9 cellular contexts compared by ENCODE assay signal in genomic region chr18:23994361-23994902, GRCh38. TPM values are rescaled to one million over a fixed set of nuclear protein-coding genes. Genes with fewer than 3 reads are reported as not detected.
A peak's percentile ranks its signal among the peaks of the same experiment; 100 is the strongest.
DNase-seq lines count a peak whose midpoint lies in the region; ATAC-seq and TF ChIP-seq lines count a peak whose summit lies in the region.
"Had no signal": no experiment of that assay in that cellular context is flagged by ENCODE, and none has a peak within 500 bp of the region (broad histone marks: within the 10 kb centered on the region; RNA-seq: fewer than 3 reads in every experiment).

No MANE protein-coding gene starts in this region.

- H3K27me3 ChIP-seq in Panc1 (ENCODE audit: control insufficient read depth, insufficient read depth, low read length), result peaks cover 5% of the 10 kb centered on the region
- no peaks in the 10 kb centered on the region for H3K27me3 ChIP-seq in endocrine pancreas (ENCODE audit: control insufficient read depth, insufficient read depth, low read length)
- H3K27me3 ChIP-seq in ovary, result no peaks in the 10 kb centered on the region

- no peak for TF ChIP-seq POLR2A in ovary (IDR thresholded peaks at IDR 0.05)

- TF ChIP-seq CTCF in Panc1 (IDR thresholded peaks at IDR 0.05), result no peak
- no peak for TF ChIP-seq CTCF in ovary (IDR thresholded peaks at IDR 0.05)

- POLR2A ChIA-PET in Panc1 (lab: Charles Lee), result interaction anchor here (0.7 kb wide), 1 partner anchor 284 kb away, joined by 5 read pairs; no protein-coding TSS in a partner anchor

- CTCF ChIA-PET in Panc1 (lab: Charles Lee), result no interaction called here

- 2 to 19% (median 6%) methylated on average over 9 of the region's 9 CpGs for WGBS in ovary, 3 donors

- intact Hi-C loops in Panc1 (cut with micrococcal nuclease; ENCODE audit: unreplicated experiment) (no loop called here), ovary (cut with DNase I) (no loop called here)

- H3K27ac ChIP-seq in Panc1 (ENCODE audit: low read length) (no peak overlapping the region), ovary (no peak overlapping the region)

- no peak overlapping the region for H3K9ac ChIP-seq in endocrine pancreas (ENCODE audit: control insufficient read depth, insufficient read depth, low read length)

- BruUV-seq in Panc1 (replicated peaks; lab: Mats Ljungman, UMichigan), result no TSS peak

- H3K9me3 ChIP-seq in Panc1 (ENCODE audit: control insufficient read depth, insufficient read depth, low read depth, low read length), result no peaks in the 10 kb centered on the region
- no peaks in the 10 kb centered on the region for H3K9me3 ChIP-seq in endocrine pancreas (ENCODE audit: control insufficient read depth, low read length)
- no peaks in the 10 kb centered on the region for H3K9me3 ChIP-seq in ovary

- H3K4me1 ChIP-seq in Panc1 (ENCODE audit: control insufficient read depth, insufficient read depth, low read length) (0 out of 2 replicates have a peak, but pooled peaks cover 3% of the 10 kb centered on the region), endocrine pancreas (ENCODE audit: control insufficient read depth, insufficient read depth, low read length) (peaks cover 6% of the 10 kb centered on the region), ovary (ENCODE audit: insufficient read depth) (no peaks in the 10 kb centered on the region)

- no peak for TF ChIP-seq EP300 in ovary (IDR thresholded peaks at IDR 0.05)

- H3K4me3 ChIP-seq in Panc1 (ENCODE audit: low read depth in 2 of 2, low read length in 2 of 2), result peak overlapping the region in 1 of 2 experiments; percentile 19; a peak in 1 of 4 replicates
- H3K4me3 ChIP-seq in endocrine pancreas (ENCODE audit: control insufficient read depth, insufficient read depth, low read length), result peak overlapping the region; percentile 19
- no peak overlapping the region for H3K4me3 ChIP-seq in ovary

- in situ Hi-C loops in Panc1 (cut with HindIII; ENCODE audit: low pct_unique_long_range_greater_than_20kb, low sequenced_read_pairs), result no loop called here

- H3K36me3 ChIP-seq in Panc1 (ENCODE audit: control insufficient read depth, insufficient read depth, low read length) (no peaks in the 10 kb centered on the region), endocrine pancreas (ENCODE audit: control insufficient read depth, insufficient read depth, low read length) (no peaks in the 10 kb centered on the region), ovary (no peaks in the 10 kb centered on the region)

- peak; percentile 94 for DNase-seq in DMS153 treated with DMSO at 0.1 percent for 48 hours (lab: John Stamatoyannopoulos, UW; ENCODE audit: unreplicated experiment)
- DNase-seq in Panc1 (ENCODE audit: low read depth, low spot score), result peak; percentile 41
- DNase-seq in ovary, result peak; percentile 37 to 64 (median 44)
- DNase-seq in SW 1271 (lab: John Stamatoyannopoulos, UW), result no peak
- DNase-seq: naive B cell had no signal

- peak; percentile 49 for ATAC-seq in HG03432 (IDR thresholded peaks at IDR 0.05; ENCODE audit: unreplicated experiment)
- ATAC-seq in Panc1, result peak; percentile 80
- ATAC-seq in GM21447 (IDR thresholded peaks at IDR 0.05; ENCODE audit: unreplicated experiment), result no peak
- no peak for ATAC-seq in HG02798 (IDR thresholded peaks at IDR 0.05; ENCODE audit: poor library complexity, unreplicated experiment)

RNA-seq across cellular contexts. Expression of gene TTC39C, which starts 20.1 kb away (rescaled TPM):
- total RNA-seq in Panc1 (2021; ENCODE audit: unreplicated experiment) (14.8 TPM), ovary (10 to 100 TPM in 6 of 7 donors, 1 to 10 TPM in 1; 8.1 to 31.0 (median 21.2) TPM)
- polyA plus RNA-seq in Panc1 (2012; ENCODE audit: insufficient read length), result 2.6 TPM
- 10 to 100 TPM in 1 of 2 donors, 1 to 10 TPM in 1; 7.2 to 13.0 TPM for polyA plus RNA-seq in ovary

Comparison
In these comparisons a context has a peak if more than half of its experiments do, and no peak if none do; other contexts are left out.
1. DNase-seq: peak in DMS153 treated with DMSO at 0.1 percent for 48 hours (single experiment), Panc1 (single experiment) and ovary (5 of 5); none in SW 1271 (0 of 2).
2. ATAC-seq: peak in HG03432 (single experiment) and Panc1 (single experiment); none in GM21447 (single experiment) and HG02798 (single experiment).